Comparison of ENCODE assay signal across 19 cellular contexts in the genomic region with DNA sequence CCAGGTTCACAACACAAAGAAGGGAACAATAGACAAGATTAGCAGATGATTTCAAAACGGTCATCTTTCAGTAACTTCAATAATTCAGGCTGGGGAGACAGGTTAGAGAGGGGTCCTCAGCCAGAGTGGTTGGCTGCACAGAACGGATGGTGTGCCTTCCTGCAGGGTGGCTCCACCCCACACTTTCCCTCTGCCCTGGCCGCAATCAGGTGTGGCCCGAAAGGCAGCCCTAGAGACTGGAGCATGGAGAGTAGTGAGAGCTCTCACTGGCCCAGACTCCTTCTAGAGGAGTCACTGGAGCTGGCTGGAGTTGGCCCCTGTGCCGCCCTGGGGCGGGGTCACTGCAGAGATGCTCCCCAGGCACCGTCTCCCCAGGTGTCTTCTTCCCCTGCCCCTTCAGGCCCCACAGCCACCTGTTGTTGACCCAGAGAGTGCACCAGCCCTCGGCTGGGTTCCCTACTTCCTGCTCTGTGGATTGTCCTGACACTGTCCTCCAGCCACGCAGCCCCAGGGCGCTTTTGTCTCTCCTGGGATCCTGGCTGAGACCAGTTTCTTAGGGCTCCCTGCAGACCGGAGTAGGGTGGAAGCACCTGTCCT.
A peak's percentile ranks its signal among the peaks of the same experiment; 100 is the strongest.
DNase-seq lines count a peak whose midpoint lies in the region; ATAC-seq and TF ChIP-seq lines count a peak whose summit lies in the region.
"Had no signal": no experiment of that assay in that cellular context is flagged by ENCODE, and none has a peak within 500 bp of the region (broad histone marks: within the 10 kb centered on the region; RNA-seq: fewer than 3 reads in every experiment).

No MANE protein-coding gene starts in this region.

- H3K27ac ChIP-seq in BLaER1 treated with 17β-estradiol and CSF1 and Interleukin-3, amounts not matched to agents 10 nM and 100 nM = peak overlapping the region in 6 of 11 experiments; percentile 9 to 61 (median 50); a peak in 9 of 22 replicates
- H3K27ac ChIP-seq in GM23338 (ENCODE audit: low read depth) = no peak overlapping the region
- H3K27ac ChIP-seq in left lung = no peak overlapping the region
- no peak overlapping the region for H3K27ac ChIP-seq in MM.1S (ENCODE audit: low read length)
- H3K27ac ChIP-seq: body of pancreas, coronary artery, neural progenitor cell, skin epidermis had no signal

- H3K27me3 ChIP-seq in BLaER1 treated with 17β-estradiol and CSF1 and Interleukin-3, amounts not matched to agents 10 nM and 100 nM = peaks cover 0 to 44% (median 0%) of the 10 kb centered on the region in 11 experiments; a peak in 7 of 22 replicates
- no peaks in the 10 kb centered on the region for H3K27me3 ChIP-seq in GM23338 (ENCODE audit: insufficient read depth)
- H3K27me3 ChIP-seq in left lung = no peaks in the 10 kb centered on the region
- no peaks in the 10 kb centered on the region for H3K27me3 ChIP-seq in MM.1S (replicated peaks; ENCODE audit: insufficient read depth, low read length)
- H3K27me3 ChIP-seq in BE2C = no peaks in the 10 kb centered on the region
- H3K27me3 ChIP-seq: body of pancreas, neural progenitor cell had no signal

- peak overlapping the region; percentile 25; the same call in 1 of the 2 replicates for H3K27ac Mint-ChIP-seq in GM23338
- H3K27ac Mint-ChIP-seq: neural progenitor cell, type B pancreatic cell had no signal

- H3K4me2 ChIP-seq in BLaER1 treated with 17β-estradiol and CSF1 and Interleukin-3, amounts not matched to agents 10 nM and 100 nM = peak overlapping the region; percentile 36 to 95 (median 73); a peak in 21 of 22 replicates
- no peak overlapping the region for H3K4me2 ChIP-seq in GM23338
- no peak overlapping the region for H3K4me2 ChIP-seq in MM.1S (ENCODE audit: low read depth, low read length)
- H3K4me2 ChIP-seq: neural progenitor cell had no signal

- peaks cover 31 to 99% (median 74%) of the 10 kb centered on the region in 10 experiments for H3K4me1 ChIP-seq in BLaER1 treated with 17β-estradiol and CSF1 and Interleukin-3, amounts not matched to agents 10 nM and 100 nM
- H3K4me1 ChIP-seq in GM23338 (ENCODE audit: insufficient read depth) = peaks cover 29% of the 10 kb centered on the region
- peaks cover 14% of the 10 kb centered on the region for H3K4me1 ChIP-seq in mucosa of descending colon (ENCODE audit: low read depth)
- no peaks in the 10 kb centered on the region for H3K4me1 ChIP-seq in left lung
- no peaks in the 10 kb centered on the region for H3K4me1 ChIP-seq in MM.1S (ENCODE audit: low read length)
- H3K4me1 ChIP-seq in BE2C = no peaks in the 10 kb centered on the region

- no peak for DNase-seq in GM23338 (ENCODE audit: low spot score)
- peak; percentile 51 for DNase-seq in RPMI8226
- DNase-seq in mucosa of descending colon = peak in 2 of 3 donors; percentile 53 to 63
- no peak for DNase-seq in left lung
- no peak for DNase-seq in MM.1S
- no peak for DNase-seq in left lobe of liver (ENCODE audit: low spot score)
- no peak for DNase-seq in BE2C
- DNase-seq: activated CD4-positive, alpha-beta T cell treated with anti-CD3 and anti-CD28 coated beads for 1 hour; body of pancreas; NCI-H1436 treated with DMSO at 0.1 percent for 48 hours; NCI-H2171; NCI-H774; stimulated activated CD4-positive, alpha-beta T cell treated with anti-CD3 and anti-CD28 coated beads, Interleukin-2, amount 100 ng/mL, for 48 hours; SW 1271 had no signal

- H3F3A ChIP-seq in GM23338 (replicated peaks; ENCODE audit: low read depth) (no peaks in the 10 kb centered on the region), MM.1S (ENCODE audit: insufficient read depth, low read length) (no peaks in the 10 kb centered on the region)

- H3K27me3 Mint-ChIP-seq in GM23338 (ENCODE audit: insufficient read depth, low read depth, poor library complexity) = peaks cover 3% of the 10 kb centered on the region

- no peaks in the 10 kb centered on the region for H3K36me3 ChIP-seq in BLaER1 treated with 17β-estradiol and CSF1 and Interleukin-3, amounts not matched to agents 10 nM and 100 nM
- peaks cover 8% of the 10 kb centered on the region; the same call in 1 of the 2 replicates for H3K36me3 ChIP-seq in GM23338 (ENCODE audit: insufficient read depth)
- H3K36me3 ChIP-seq in mucosa of descending colon (ENCODE audit: low read depth) = no peaks in the 10 kb centered on the region
- no peaks in the 10 kb centered on the region for H3K36me3 ChIP-seq in left lung
- H3K36me3 ChIP-seq in MM.1S (replicated peaks; ENCODE audit: insufficient read depth, low read length) = no peaks in the 10 kb centered on the region
- H3K36me3 ChIP-seq in BE2C = no peaks in the 10 kb centered on the region
- H3K36me3 ChIP-seq: neural progenitor cell had no signal

- H4K20me1 ChIP-seq in BLaER1 treated with 17β-estradiol and CSF1 and Interleukin-3, amounts not matched to agents 10 nM and 100 nM = peaks cover 0 to 11% (median 0%) of the 10 kb centered on the region in 11 experiments; a peak in 1 of 22 replicates
- H4K20me1 ChIP-seq in GM23338 (replicated peaks; ENCODE audit: insufficient read depth) = no peaks in the 10 kb centered on the region
- H4K20me1 ChIP-seq in MM.1S (ENCODE audit: insufficient read depth, low read length) = no peaks in the 10 kb centered on the region

- peaks cover 48% of the 10 kb centered on the region for H3K4me1 Mint-ChIP-seq in GM23338

- H3K9me3 Mint-ChIP-seq in GM23338 = peaks cover 15% of the 10 kb centered on the region
- H3K9me3 Mint-ChIP-seq: type B pancreatic cell had no signal

- peaks cover 0 to 14% (median 10%) of the 10 kb centered on the region in 11 experiments; a peak in 12 of 22 replicates for H3K9me3 ChIP-seq in BLaER1 treated with 17β-estradiol and CSF1 and Interleukin-3, amounts not matched to agents 10 nM and 100 nM (replicated peaks in 1 of 11)
- H3K9me3 ChIP-seq in mucosa of descending colon (no peaks in the 10 kb centered on the region), left lung (no peaks in the 10 kb centered on the region), MM.1S (replicated peaks; ENCODE audit: insufficient read depth, low read length) (no peaks in the 10 kb centered on the region), BE2C (no peaks in the 10 kb centered on the region)
- H3K9me3 ChIP-seq: body of pancreas had no signal

- intact Hi-C loops in mucosa of descending colon (cut with DNase I, micrococcal nuclease) = no loop called here
- intact Hi-C loops in left lung (cut with DNase I) = no loop called here

- H3K79me2 ChIP-seq in GM23338 (replicated peaks; ENCODE audit: insufficient read depth) = 0 out of 2 replicates have a peak, but pooled peaks cover 4% of the 10 kb centered on the region
- H3K79me2 ChIP-seq in MM.1S (ENCODE audit: low read length) = no peaks in the 10 kb centered on the region

- TF ChIP-seq CTCF in GM23338 (conservative IDR thresholded peaks at IDR 0.05; ENCODE audit: low read depth in 2 of 2) (no peak), mucosa of descending colon (IDR thresholded peaks at IDR 0.05) (no peak), left lung (IDR thresholded peaks at IDR 0.05) (no peak), MM.1S (IDR thresholded peaks at IDR 0.05; ENCODE audit: low read length) (no peak), BE2C (IDR thresholded peaks at IDR 0.05; ENCODE audit: low read depth, low read length) (no peak)

- no peaks in the 10 kb centered on the region for H3K9me2 ChIP-seq in GM23338 (ENCODE audit: insufficient read depth)
- H3K9me2 ChIP-seq in MM.1S (replicated peaks; ENCODE audit: insufficient read depth, low read length) = no peaks in the 10 kb centered on the region

- peak; percentile 53 for ATAC-seq in GM23338
- ATAC-seq in mucosa of descending colon = peak; percentile 80
- ATAC-seq in left lung = no peak
- ATAC-seq in left lobe of liver = no peak
- ATAC-seq: body of pancreas had no signal

- H3K4me3 Mint-ChIP-seq in GM23338 = no peak overlapping the region; the same call in 2 of the 3 replicates
- H3K4me3 Mint-ChIP-seq: neural progenitor cell, type B pancreatic cell had no signal

- peak overlapping the region in 1 of 10 experiments; percentile 1; a peak in 2 of 20 replicates for H3K4me3 ChIP-seq in BLaER1 treated with 17β-estradiol and CSF1 and Interleukin-3, amounts not matched to agents 10 nM and 100 nM
- H3K4me3 ChIP-seq in GM23338 (no peak overlapping the region), mucosa of descending colon (no peak overlapping the region), left lung (no peak overlapping the region), MM.1S (ENCODE audit: low read length) (no peak overlapping the region), BE2C (ENCODE audit: low read depth, low read length) (no peak overlapping the region)
- H3K4me3 ChIP-seq: body of pancreas, coronary artery, neural progenitor cell, skin epidermis had no signal

- H2AFZ ChIP-seq in GM23338 (no peak overlapping the region), MM.1S (ENCODE audit: low read length) (no peak overlapping the region)
- H2AFZ ChIP-seq: neural progenitor cell had no signal

- peak overlapping the region in 4 of 11 experiments; percentile 16 to 57 (median 55); a peak in 9 of 22 replicates for H3K9ac ChIP-seq in BLaER1 treated with 17β-estradiol and CSF1 and Interleukin-3, amounts not matched to agents 10 nM and 100 nM
- no peak overlapping the region for H3K9ac ChIP-seq in MM.1S (ENCODE audit: low read length)
- H3K9ac ChIP-seq: neural progenitor cell had no signal

- peaks cover 42% of the 10 kb centered on the region for H3K36me3 Mint-ChIP-seq in GM23338 (ENCODE audit: low read depth)
- H3K36me3 Mint-ChIP-seq: type B pancreatic cell had no signal

TF ChIP-seq in GM23338, 12 proteins besides CTCF, POLR2A, EP300 and RAD21 (continues in another document):
- TF ChIP-seq EZH2phosphoT487 (IDR thresholded peaks at IDR 0.05; ENCODE audit: unreplicated experiment) (no peak), ZNF331 (CRISPR knock-in tag; IDR thresholded peaks at IDR 0.05; ENCODE audit: low read depth) (no peak), NANOG (IDR thresholded peaks at IDR 0.05; ENCODE audit: borderline replicate concordance) (no peak)

Comparison
In these comparisons a context has a peak if more than half of its experiments do, and no peak if none do; other contexts are left out.
1. H3K27ac ChIP-seq: peak in BLaER1 treated with 17β-estradiol and CSF1 and Interleukin-3, amounts not matched to agents 10 nM and 100 nM (6 of 11); none in GM23338 (single experiment), left lung (0 of 2) and MM.1S (single experiment).
2. H3K4me2 ChIP-seq: peak in BLaER1 treated with 17β-estradiol and CSF1 and Interleukin-3, amounts not matched to agents 10 nM and 100 nM (11 of 11); none in GM23338 (single experiment) and MM.1S (single experiment).
3. ATAC-seq: peak in GM23338 (single experiment) and mucosa of descending colon (single experiment); none in left lung (single experiment) and left lobe of liver (single experiment).
4. DNase-seq: peak in RPMI8226 (single experiment) and mucosa of descending colon (2 of 3); none in GM23338 (single experiment), left lung (0 of 2), MM.1S (single experiment), left lobe of liver (single experiment) and BE2C (single experiment).